In the genomic region with DNA sequence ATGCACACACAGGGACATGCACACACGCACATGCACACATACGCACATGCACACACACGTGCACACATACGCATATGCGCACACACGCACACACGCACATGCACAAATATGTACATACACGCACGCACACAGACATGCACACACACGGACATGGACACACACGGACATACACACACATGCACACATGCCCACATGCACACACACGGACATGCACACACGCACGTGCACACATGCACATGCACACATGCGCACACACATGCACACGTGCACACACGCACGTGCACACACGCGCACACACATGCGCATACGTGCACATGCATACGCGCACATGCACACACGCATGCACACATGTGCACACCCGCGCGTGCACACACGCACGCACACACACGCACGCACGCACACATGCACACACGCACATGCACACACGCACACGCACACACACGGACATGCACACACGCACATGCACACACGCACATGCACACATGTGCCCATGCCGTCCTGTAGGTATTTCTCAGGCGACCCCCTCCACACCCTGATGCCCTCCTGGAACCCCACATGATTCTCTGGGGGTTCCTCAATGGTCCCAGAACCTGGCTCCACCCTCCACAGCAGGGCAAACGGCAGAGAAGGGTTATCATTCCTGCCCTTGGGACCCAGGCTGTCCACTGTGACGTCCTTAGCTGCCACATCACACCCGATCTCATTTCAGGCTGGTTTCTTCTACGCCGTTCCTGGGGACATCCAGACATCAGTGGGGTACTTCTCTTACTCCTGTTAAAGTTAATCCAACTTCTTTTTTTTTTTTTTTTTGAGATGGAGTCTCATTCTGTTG, we compare ENCODE assay signal across 1 cellular context.
TF ChIP-seq lines count a peak whose summit lies in the region.

No MANE protein-coding gene starts in this region.

TF ChIP-seq in HEK293, 187 proteins besides CTCF, POLR2A, EP300 and RAD21 (continued from another document):
- TF ChIP-seq PBX3 (CRISPR knock-in tag; IDR thresholded peaks at IDR 0.05) (peak; percentile 62; the same call in 1 of the 2 replicates), ZBTB26 (tag by site-specific recombination; optimal IDR thresholded peaks at IDR 0.05) (peak; percentile 58), ZNF398 (tag by site-specific recombination; IDR thresholded peaks at IDR 0.05) (no peak), KLF16 (tag by site-specific recombination; IDR thresholded peaks at IDR 0.05) (no peak), ZNF138 (tag by site-specific recombination; IDR thresholded peaks at IDR 0.05; ENCODE audit: borderline replicate concordance) (no peak), HOXD13 (CRISPR knock-in tag; IDR thresholded peaks at IDR 0.05; ENCODE audit: borderline replicate concordance) (no peak)
- TF ChIP-seq, protein P1, sequence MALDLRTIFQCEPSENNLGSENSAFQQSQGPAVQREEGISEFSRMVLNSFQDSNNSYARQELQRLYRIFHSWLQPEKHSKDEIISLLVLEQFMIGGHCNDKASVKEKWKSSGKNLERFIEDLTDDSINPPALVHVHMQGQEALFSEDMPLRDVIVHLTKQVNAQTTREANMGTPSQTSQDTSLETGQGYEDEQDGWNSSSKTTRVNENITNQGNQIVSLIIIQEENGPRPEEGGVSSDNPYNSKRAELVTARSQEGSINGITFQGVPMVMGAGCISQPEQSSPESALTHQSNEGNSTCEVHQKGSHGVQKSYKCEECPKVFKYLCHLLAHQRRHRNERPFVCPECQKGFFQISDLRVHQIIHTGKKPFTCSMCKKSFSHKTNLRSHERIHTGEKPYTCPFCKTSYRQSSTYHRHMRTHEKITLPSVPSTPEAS (tag by site-specific recombination; IDR thresholded peaks at IDR 0.05): peak; percentile 99
- TF ChIP-seq, protein P2, sequence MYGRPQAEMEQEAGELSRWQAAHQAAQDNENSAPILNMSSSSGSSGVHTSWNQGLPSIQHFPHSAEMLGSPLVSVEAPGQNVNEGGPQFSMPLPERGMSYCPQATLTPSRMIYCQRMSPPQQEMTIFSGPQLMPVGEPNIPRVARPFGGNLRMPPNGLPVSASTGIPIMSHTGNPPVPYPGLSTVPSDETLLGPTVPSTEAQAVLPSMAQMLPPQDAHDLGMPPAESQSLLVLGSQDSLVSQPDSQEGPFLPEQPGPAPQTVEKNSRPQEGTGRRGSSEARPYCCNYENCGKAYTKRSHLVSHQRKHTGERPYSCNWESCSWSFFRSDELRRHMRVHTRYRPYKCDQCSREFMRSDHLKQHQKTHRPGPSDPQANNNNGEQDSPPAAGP (tag by site-specific recombination; IDR thresholded peaks at IDR 0.05): no peak
- TF ChIP-seq, protein P3, sequence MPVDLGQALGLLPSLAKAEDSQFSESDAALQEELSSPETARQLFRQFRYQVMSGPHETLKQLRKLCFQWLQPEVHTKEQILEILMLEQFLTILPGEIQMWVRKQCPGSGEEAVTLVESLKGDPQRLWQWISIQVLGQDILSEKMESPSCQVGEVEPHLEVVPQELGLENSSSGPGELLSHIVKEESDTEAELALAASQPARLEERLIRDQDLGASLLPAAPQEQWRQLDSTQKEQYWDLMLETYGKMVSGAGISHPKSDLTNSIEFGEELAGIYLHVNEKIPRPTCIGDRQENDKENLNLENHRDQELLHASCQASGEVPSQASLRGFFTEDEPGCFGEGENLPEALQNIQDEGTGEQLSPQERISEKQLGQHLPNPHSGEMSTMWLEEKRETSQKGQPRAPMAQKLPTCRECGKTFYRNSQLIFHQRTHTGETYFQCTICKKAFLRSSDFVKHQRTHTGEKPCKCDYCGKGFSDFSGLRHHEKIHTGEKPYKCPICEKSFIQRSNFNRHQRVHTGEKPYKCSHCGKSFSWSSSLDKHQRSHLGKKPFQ (tag by site-specific recombination; IDR thresholded peaks at IDR 0.05): 0 out of 2 replicates have a peak, but pooled peaks have one; percentile 33
